Comparison of ENCODE assay signal across 1 cellular context in genomic region chr20:45833030-45833882, GRCh38.
TF ChIP-seq lines count a peak whose summit lies in the region.

SNX21 (plus strand) TSS chr20:45833799; CDS start chr20:45833920, 121 bp downstream.

TF ChIP-seq in WTC11, 78 proteins besides CTCF, POLR2A, EP300 and RAD21 (continued from another document):
- peak; percentile 93 for TF ChIP-seq PRDM15 (CRISPR knock-in tag; IDR thresholded peaks at IDR 0.05)
- TF ChIP-seq ARID4B (CRISPR knock-in tag; IDR thresholded peaks at IDR 0.05; ENCODE audit: borderline replicate concordance), result no peak
- TF ChIP-seq ZNF512 (CRISPR knock-in tag; IDR thresholded peaks at IDR 0.05; ENCODE audit: borderline replicate concordance), result no peak
- TF ChIP-seq ZNF425 (CRISPR knock-in tag; conservative IDR thresholded peaks at IDR 0.05), result no peak
- TF ChIP-seq AFF4 (CRISPR knock-in tag; IDR thresholded peaks at IDR 0.05; ENCODE audit: borderline replicate concordance), result no peak
- no peak for TF ChIP-seq CREB1 (CRISPR knock-in tag; IDR thresholded peaks at IDR 0.05)
- TF ChIP-seq GABPB1 (CRISPR knock-in tag; IDR thresholded peaks at IDR 0.05), result peak; percentile 89
- no peak for TF ChIP-seq ZNF532 (CRISPR knock-in tag; IDR thresholded peaks at IDR 0.05; ENCODE audit: borderline replicate concordance)
- TF ChIP-seq JAZF1 (CRISPR knock-in tag; IDR thresholded peaks at IDR 0.05), result no peak
- TF ChIP-seq FOXJ3 (CRISPR knock-in tag; IDR thresholded peaks at IDR 0.05; ENCODE audit: borderline replicate concordance), result no peak
- TF ChIP-seq ZNF423 (CRISPR knock-in tag; IDR thresholded peaks at IDR 0.05), result 0 out of 2 replicates have a peak, but pooled peaks have one; percentile 65
- no peak for TF ChIP-seq FOXP4 (CRISPR knock-in tag; IDR thresholded peaks at IDR 0.05)
